In the genomic region with DNA sequence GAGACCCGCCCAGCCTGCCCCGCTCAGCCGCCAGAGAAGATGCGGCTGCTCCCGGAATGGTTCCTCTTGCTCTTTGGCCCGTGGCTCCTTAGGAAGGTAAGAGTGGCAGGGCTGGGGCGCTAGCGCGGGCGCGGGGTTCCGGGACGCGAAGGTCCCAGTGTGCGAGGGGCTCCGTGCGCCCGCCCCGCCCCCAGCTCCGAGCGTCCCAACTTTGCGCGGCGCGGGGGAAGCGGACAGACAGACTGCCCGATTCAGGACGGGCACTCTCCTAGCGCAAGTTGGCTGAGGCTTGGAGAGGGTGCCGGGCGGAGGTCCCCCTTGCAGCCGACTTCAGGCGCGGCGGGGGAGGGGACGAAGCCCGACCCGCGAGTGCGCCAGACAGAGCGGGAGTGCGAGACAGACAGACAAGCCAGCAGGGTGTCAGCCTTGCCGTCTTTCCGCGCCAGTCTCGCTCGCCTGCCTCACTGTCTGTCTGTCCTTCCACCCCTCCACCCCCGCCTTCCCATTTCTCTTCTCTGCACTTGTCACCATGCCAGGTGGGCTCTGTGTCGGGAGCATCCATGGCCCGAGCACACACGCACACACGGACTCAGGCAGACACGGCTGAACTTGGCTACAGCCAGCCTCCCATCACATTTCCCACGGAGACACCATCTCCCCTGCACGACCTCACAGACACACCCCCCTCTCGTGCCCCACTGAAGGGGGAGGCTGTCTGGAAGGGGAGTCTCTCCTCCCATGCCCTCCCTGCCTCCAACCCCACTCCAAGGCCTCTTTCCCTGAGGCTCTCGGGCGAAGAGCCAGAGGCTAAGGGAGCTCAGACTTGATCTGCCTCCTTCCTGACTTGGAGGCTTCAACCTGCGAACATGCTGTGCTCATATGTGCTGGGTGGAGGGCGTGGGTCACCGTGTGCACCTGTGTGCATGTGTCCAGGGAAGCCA, we compare ENCODE assay signal across 9 cellular contexts. TPM values are rescaled to one million over a fixed set of nuclear protein-coding genes. Genes with fewer than 3 reads are reported as not detected.
DNase-seq lines count a peak whose midpoint lies in the region; ATAC-seq and TF ChIP-seq lines count a peak whose summit lies in the region.
"Had no signal": no experiment of that assay in that cellular context is flagged by ENCODE, and none has a peak within 500 bp of the region (broad histone marks: within the 10 kb centered on the region; RNA-seq: fewer than 3 reads in every experiment).

No MANE protein-coding gene starts in this region.

- H3K4me1 ChIP-seq in iPS DF 6.9 (ENCODE audit: control insufficient read depth, insufficient read depth, low read length) (peaks cover 24% of the 10 kb centered on the region), tibial artery (peaks cover 0 to 55% (median 40%) of the 10 kb centered on the region in 4 donors)

- WGBS in iPS DF 6.9 (ENCODE audit: insufficient coverage, insufficient read length), result no CpG with 5 or more reads among the region's 61 CpGs

- DNase-seq in AG09309 (ENCODE audit: low read depth) (no peak), H7 (peak; percentile 81), iPS DF 6.9 (ENCODE audit: low read depth, low spot score) (no peak), tibial artery (no peak), mesenteric fat pad (ENCODE audit: low spot score) (no peak), COR-L47 (lab: John Stamatoyannopoulos, UW) (no peak)
- DNase-seq in activated CD4-positive, alpha-beta T cell treated with anti-CD3 and anti-CD28 coated beads, Interleukin-2, amount 50 U/mL, for 1 hour, result peak; percentile 28

- H3K27ac ChIP-seq in iPS DF 6.9 (ENCODE audit: low read length), result no peak overlapping the region
- H3K27ac ChIP-seq in tibial artery, result peak overlapping the region in 1 of 2 donors; percentile 22

- H3K9me3 ChIP-seq in iPS DF 6.9 (ENCODE audit: control insufficient read depth, insufficient read depth, low read length) (no peaks in the 10 kb centered on the region), tibial artery (no peaks in the 10 kb centered on the region)

- ATAC-seq in HG03521 (IDR thresholded peaks at IDR 0.05; ENCODE audit: unreplicated experiment), result no peak

- TF ChIP-seq CTCF in AG09309 (IDR thresholded peaks at IDR 0.05; ENCODE audit: control insufficient read depth, insufficient read depth, low read depth, low read length, missing control alignments) (no peak), tibial artery (IDR thresholded peaks at IDR 0.05) (no peak)

- intact Hi-C loops in tibial artery (cut with DNase I; ENCODE audit: low total_unique reads), result no loop called here

- peak overlapping the region; percentile 50 for H3K4me3 ChIP-seq in AG09309 (ENCODE audit: control insufficient read depth, low read depth, low read length)
- H3K4me3 ChIP-seq in H7 (ENCODE audit: insufficient read depth, low read depth, low read length), result peak overlapping the region; percentile 48
- peak overlapping the region; percentile 19; the same call in 1 of the 2 replicates for H3K4me3 ChIP-seq in iPS DF 6.9 (ENCODE audit: low read length)
- H3K4me3 ChIP-seq in tibial artery, result peak overlapping the region; percentile 45 to 54

- peaks cover 82% of the 10 kb centered on the region for H3K27me3 ChIP-seq in H7 (ENCODE audit: control insufficient read depth, insufficient read depth, low read length)
- H3K27me3 ChIP-seq in iPS DF 6.9 (ENCODE audit: control insufficient read depth, insufficient read depth, low read length), result peaks cover 67% of the 10 kb centered on the region
- peaks cover 5 to 73% of the 10 kb centered on the region in 2 donors for H3K27me3 ChIP-seq in tibial artery

- H3K36me3 ChIP-seq in H7 (replicated peaks; ENCODE audit: control insufficient read depth, insufficient read depth, low read length), result no peaks in the 10 kb centered on the region
- H3K36me3 ChIP-seq in iPS DF 6.9 (ENCODE audit: control insufficient read depth, insufficient read depth, low read length), result peaks cover 1% of the 10 kb centered on the region
- peaks cover 4 to 7% (median 6%) of the 10 kb centered on the region in 3 donors for H3K36me3 ChIP-seq in tibial artery

RNA-seq across cellular contexts. Expression of a gene that starts 0.6 kb away (rescaled TPM):
- 0.74 and 2.2 TPM in 2 replicates for total RNA-seq in H7 (2014; rRNA removed; shearing (Covaris generic))
- total RNA-seq in mesenteric fat pad, result 1.4 TPM
- total RNA-seq: liver had no signal

RNA-seq across cellular contexts. Expression of a gene that starts 12.3 kb away (rescaled TPM):
- total RNA-seq in H7 (2014; rRNA removed; shearing (Covaris generic)), result 355 and 399 TPM in 2 replicates
- total RNA-seq in mesenteric fat pad, result 62.3 TPM

RNA-seq across cellular contexts. Expression of a gene that starts 33.8 kb away (rescaled TPM):
- 0.90 and 1.6 TPM in 2 replicates for total RNA-seq in H7 (2014; rRNA removed; shearing (Covaris generic))
- 3.9 TPM for total RNA-seq in mesenteric fat pad

Comparison
In these comparisons a context has a peak if more than half of its experiments do, and no peak if none do; other contexts are left out.
1. DNase-seq: peak in H7 (single experiment) and activated CD4-positive, alpha-beta T cell treated with anti-CD3 and anti-CD28 coated beads, Interleukin-2, amount 50 U/mL, for 1 hour (single experiment); none in AG09309 (single experiment), iPS DF 6.9 (single experiment), tibial artery (0 of 2), mesenteric fat pad (single experiment) and COR-L47 (single experiment).
2. Peak in every context shown above with its lines, with median percentiles within 50 percentile points of each other: H3K4me3 ChIP-seq.